37 cellular contexts compared by ENCODE assay signal in the genomic region with DNA sequence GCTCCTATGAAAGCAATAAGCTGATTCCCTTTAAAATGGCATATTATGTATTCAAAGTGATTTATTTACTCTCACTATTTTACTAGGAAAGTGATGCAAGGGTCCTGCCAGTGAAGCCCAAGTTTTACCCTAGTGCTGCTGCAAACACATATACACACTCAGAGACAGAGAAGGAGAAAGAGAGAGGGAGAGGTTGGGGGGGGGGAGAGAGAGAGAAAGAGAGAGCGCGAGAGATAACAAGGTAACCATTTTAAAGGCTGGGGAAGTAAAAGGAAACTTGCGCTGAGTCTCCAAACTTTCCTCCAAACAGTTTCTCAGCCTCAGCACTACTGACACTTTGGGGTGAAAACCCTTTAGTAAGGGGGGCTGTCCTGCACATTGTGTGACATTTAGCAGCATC. TPM values are rescaled to one million over a fixed set of nuclear protein-coding genes. Genes with fewer than 3 reads are reported as not detected.
DNase-seq lines count a peak whose midpoint lies in the region; ATAC-seq and TF ChIP-seq lines count a peak whose summit lies in the region.
"Had no signal": no experiment of that assay in that cellular context is flagged by ENCODE, and none has a peak within 500 bp of the region (broad histone marks: within the 10 kb centered on the region; RNA-seq: fewer than 3 reads in every experiment).

No MANE protein-coding gene starts in this region.

- TF ChIP-seq POLR2A in heart left ventricle (IDR thresholded peaks at IDR 0.05) = no peak
- no peak for TF ChIP-seq POLR2A in uterus (IDR thresholded peaks at IDR 0.05)

- H3K27me3 Mint-ChIP-seq in T-helper 17 cell = no peaks in the 10 kb centered on the region
- H3K27me3 Mint-ChIP-seq in chondrocyte (ENCODE audit: low read depth) = no peaks in the 10 kb centered on the region
- H3K27me3 Mint-ChIP-seq: activated CD4-positive, alpha-beta T cell treated with anti-CD3 and anti-CD28 coated beads for 36 hours; activated naive CD4-positive, alpha-beta T cell treated with anti-CD3 and anti-CD28 coated beads, Interleukin-2, amount 50 U/mL, for 24 hours; effector memory CD8-positive, alpha-beta T cell; stimulated activated naive CD8-positive, alpha-beta T cell treated with anti-CD3 and anti-CD28 coated beads, Interleukin-15, Interleukin-2, amounts not matched to agents 100 ng/mL and 50 ng/mL, for 24 hours had no signal

- H3K27ac Mint-ChIP-seq in T-helper 17 cell (no peak overlapping the region), chondrocyte (ENCODE audit: unreplicated experiment) (no peak overlapping the region)
- H3K27ac Mint-ChIP-seq: activated CD4-positive, alpha-beta T cell treated with anti-CD3 and anti-CD28 coated beads for 36 hours; activated naive CD4-positive, alpha-beta T cell treated with anti-CD3 and anti-CD28 coated beads, Interleukin-2, amount 50 U/mL, for 24 hours; CD14-positive monocyte; effector memory CD8-positive, alpha-beta T cell; nephron progenitor cell; stimulated activated naive CD8-positive, alpha-beta T cell treated with anti-CD3 and anti-CD28 coated beads, Interleukin-15, Interleukin-2, amounts not matched to agents 100 ng/mL and 50 ng/mL, for 24 hours had no signal

- H3K9me3 ChIP-seq in heart left ventricle = peaks cover 0 to 6% (median 0%) of the 10 kb centered on the region in 12 donors
- H3K9me3 ChIP-seq in uterus = no peaks in the 10 kb centered on the region
- no peaks in the 10 kb centered on the region for H3K9me3 ChIP-seq in T-helper 17 cell (ENCODE audit: control insufficient read depth, low read length, poor library complexity, severe bottlenecking)
- H3K9me3 ChIP-seq: Caco-2, SJSA1, tibial artery had no signal

- H3K4me1 ChIP-seq in heart left ventricle (peaks cover 4 to 92% (median 46%) of the 10 kb centered on the region in 12 donors), uterus (peaks cover 9 to 28% of the 10 kb centered on the region in 2 donors)

- H3K4me3 Mint-ChIP-seq in T-helper 17 cell = no peak overlapping the region
- H3K4me3 Mint-ChIP-seq in chondrocyte (ENCODE audit: unreplicated experiment) = no peak overlapping the region
- H3K4me3 Mint-ChIP-seq: activated CD4-positive, alpha-beta T cell treated with anti-CD3 and anti-CD28 coated beads for 36 hours; activated naive CD4-positive, alpha-beta T cell treated with anti-CD3 and anti-CD28 coated beads, Interleukin-2, amount 50 U/mL, for 24 hours; CD14-positive monocyte; effector memory CD8-positive, alpha-beta T cell; nephron progenitor cell; stimulated activated naive CD8-positive, alpha-beta T cell treated with anti-CD3 and anti-CD28 coated beads, Interleukin-15, Interleukin-2, amounts not matched to agents 100 ng/mL and 50 ng/mL, for 24 hours had no signal

- H3K4me3 ChIP-seq in heart left ventricle = no peak overlapping the region
- no peak overlapping the region for H3K4me3 ChIP-seq in uterus
- H3K4me3 ChIP-seq: lung, SJSA1, smooth muscle cell, tibial artery had no signal

- H3K36me3 ChIP-seq in heart left ventricle (no peaks in the 10 kb centered on the region), uterus (no peaks in the 10 kb centered on the region)
- H3K36me3 ChIP-seq: SJSA1, tibial artery had no signal

- 73 to 82% (median 80%) methylated on average over 3 of the region's 3 CpGs for WGBS in heart left ventricle, 4 donors

- H3K36me3 Mint-ChIP-seq in T-helper 17 cell (ENCODE audit: low read depth) (no peaks in the 10 kb centered on the region), chondrocyte (ENCODE audit: low read depth) (no peaks in the 10 kb centered on the region)

- DNase-seq in heart left ventricle (no peak), Right ventricle myocardium inferior (ENCODE audit: missing footprints) (no peak), medulla oblongata (ENCODE audit: extremely low spot score) (peak; percentile 26), uterus (no peak), NCI-H1930 (lab: John Stamatoyannopoulos, UW) (no peak), T-helper 17 cell (no peak), chondrocyte (ENCODE audit: low spot score) (no peak)
- DNase-seq: 8988T; activated CD4-positive, alpha-beta T cell treated with anti-CD3 and anti-CD28 coated beads for 36 hours; activated T-cell treated with anti-CD3 and anti-CD28 coated beads for 4 hours; amygdala; Caco-2; cortex of kidney; effector memory CD8-positive, alpha-beta T cell; erythroblast; foreskin fibroblast; HCEC 1CT; Kasumi-1; kidney glomerular epithelial cell; MV-4-11; NCI-H82; nephron progenitor cell; stimulated activated CD8-positive, alpha-beta memory T cell treated with anti-CD3 and anti-CD28 coated beads, Interleukin-4, amount 100 ng/mL, for 48 hours; T1000; tibial artery had no signal

- ATAC-seq in heart left ventricle (no peak), Right ventricle myocardium inferior (no peak), T-helper 17 cell (no peak)
- ATAC-seq: activated CD4-positive, alpha-beta T cell treated with anti-CD3 and anti-CD28 coated beads for 36 hours; effector memory CD8-positive, alpha-beta T cell had no signal

- H3K4me1 Mint-ChIP-seq in T-helper 17 cell (peaks cover 12% of the 10 kb centered on the region), chondrocyte (ENCODE audit: low read depth) (peaks cover 30% of the 10 kb centered on the region)

- peaks cover 2% of the 10 kb centered on the region for H3K9me3 Mint-ChIP-seq in chondrocyte (ENCODE audit: low read depth)
- H3K9me3 Mint-ChIP-seq: effector memory CD8-positive, alpha-beta T cell had no signal

- peak overlapping the region in 7 of 12 donors; percentile 1 to 80 (median 55) for H3K27ac ChIP-seq in heart left ventricle
- H3K27ac ChIP-seq in cingulate gyrus (ENCODE audit: low read depth, low read length) = peak overlapping the region; percentile 42
- H3K27ac ChIP-seq in uterus = peak overlapping the region; percentile 82 to 96
- H3K27ac ChIP-seq: SJSA1, tibial artery had no signal

- H3K27me3 ChIP-seq in heart left ventricle (no peaks in the 10 kb centered on the region), uterus (no peaks in the 10 kb centered on the region)
- H3K27me3 ChIP-seq: SJSA1, tibial artery had no signal

- intact Hi-C loops in heart left ventricle (cut with DNase I) (loop anchor here in 1 of 10 donors (10.0 kb wide), 1 partner anchor 949 kb away; no protein-coding TSS in a partner anchor), Right ventricle myocardium inferior (cut with DNase I) (no loop called here), uterus (cut with DNase I; ENCODE audit: low total_unique reads) (no loop called here)

- TF ChIP-seq CTCF in heart left ventricle (IDR thresholded peaks at IDR 0.05) = no peak
- no peak for TF ChIP-seq CTCF in uterus (IDR thresholded peaks at IDR 0.05)
- TF ChIP-seq CTCF in chondrocyte (IDR thresholded peaks at IDR 0.05) = no peak

RNA-seq across cellular contexts. Expression of gene USP31, which starts 5.9 kb away (rescaled TPM):
- total RNA-seq in heart left ventricle = 10 to 100 TPM; 19.1 to 49.9 (median 23.8) TPM
- 10 to 100 TPM in 1 of 2 donors, 1 to 10 TPM in 1; 9.2 to 48.2 TPM for polyA plus RNA-seq in heart left ventricle
- total RNA-seq in Right ventricle myocardium inferior = 26.8 TPM
- 10 to 100 TPM; 11.8 to 62.0 (median 28.2) TPM for total RNA-seq in uterus
- total RNA-seq in T-helper 17 cell = 1 to 10 TPM; 3.5 to 7.2 TPM
- 8.7 to 9.3 TPM (median 8.7 TPM) in 3 replicates for total RNA-seq in chondrocyte

RNA-seq across cellular contexts. Expression of gene SCNN1G, which starts 39.2 kb away (rescaled TPM):
- total RNA-seq in heart left ventricle = under 1 TPM in 3 of 9 donors, not detected in 6; 0.08 to 0.20 (median 0.16) TPM
- under 1 TPM in 1 of 2 donors, not detected in 1; 0.03 TPM for polyA plus RNA-seq in heart left ventricle
- 0.30 TPM for total RNA-seq in Right ventricle myocardium inferior
- total RNA-seq in uterus = under 1 TPM in 3 of 4 donors, not detected in 1; under 0.01 to 0.62 (median 0.40) TPM
- not detected for total RNA-seq in T-helper 17 cell
- total RNA-seq in chondrocyte = not detected in 3 replicates
- total RNA-seq: activated CD4-positive, alpha-beta T cell treated with anti-CD3 and anti-CD28 coated beads for 36 hours; bronchial epithelial cell; Caco-2; G401; NCI-H460; osteoblast; renal cortical epithelial cell; SJSA1; smooth muscle cell had no signal
- polyA plus RNA-seq: CD14-positive monocyte, smooth muscle cell had no signal
